Comparison of ENCODE assay signal across 24 cellular contexts in the genomic region with DNA sequence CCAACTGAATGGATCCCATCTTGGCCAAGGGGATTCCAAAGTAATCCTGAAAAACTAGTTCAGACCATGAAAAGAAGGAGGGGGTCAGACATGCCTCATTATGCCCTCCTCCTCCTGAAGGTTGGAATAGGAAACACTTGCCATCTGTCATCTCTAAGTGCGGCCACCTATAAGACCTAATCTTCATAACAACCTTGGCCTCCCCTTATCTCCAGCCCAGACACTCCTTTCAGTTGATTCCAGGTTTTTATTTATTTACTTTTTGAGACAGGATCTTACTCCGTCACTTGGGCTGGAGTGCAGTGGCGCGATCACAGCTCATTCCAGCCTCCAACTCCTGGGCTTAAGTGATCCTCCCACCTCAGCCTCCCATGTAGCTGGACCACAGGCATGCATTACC.
"Had no signal": no experiment of that assay in that cellular context is flagged by ENCODE, and none has a peak within 500 bp of the region (broad histone marks: within the 10 kb centered on the region; RNA-seq: fewer than 3 reads in every experiment).

No MANE protein-coding gene starts in this region.

- H3K9me3 ChIP-seq: pancreas, testis, upper lobe of right lung had no signal

- H3K36me3 ChIP-seq: WERI-Rb-1 had no signal

- H3K27me3 ChIP-seq: cardiac muscle cell, foreskin keratinocyte, pancreas, testis, upper lobe of right lung had no signal

- ATAC-seq: activated CD8-positive, alpha-beta memory T cell treated with anti-CD3 and anti-CD28 coated beads, Interleukin-2, amount 10 ng/mL, durations not matched to agents 7 days and 5 days; activated CD8-positive, alpha-beta T cell treated with anti-CD3 and anti-CD28 coated beads for 36 hours; activated naive CD8-positive, alpha-beta T cell treated with anti-CD3 and anti-CD28 coated beads, Interleukin-2, amount 50 U/mL, for 24 hours; foreskin keratinocyte; pancreas; stimulated activated naive B cell treated with anti-CD40 and anti-IgM and Interleukin-4, amounts not matched to agents 10 μg/mL and 1 μg/mL and 100 μg/mL, for 72 hours; T-cell; upper lobe of right lung had no signal

- DNase-seq: activated CD4-positive, alpha-beta T cell treated with anti-CD3 and anti-CD28 coated beads, Interleukin-2, amount 10 ng/mL, durations not matched to agents 7 days and 5 days; activated CD4-positive, CD25-positive, alpha-beta regulatory T cell treated with anti-CD3 and anti-CD28 coated beads, Interleukin-2, amount 50 U/mL, for 72 hours; activated CD8-positive, alpha-beta memory T cell treated with anti-CD3 and anti-CD28 coated beads, Interleukin-2, amount 10 ng/mL, durations not matched to agents 7 days and 5 days; activated CD8-positive, alpha-beta T cell treated with anti-CD3 and anti-CD28 coated beads for 36 hours; activated gamma-delta T cell; activated naive CD4-positive, alpha-beta T cell treated with anti-CD3 and anti-CD28 coated beads, Interleukin-2, amount 50 U/mL, for 16 hours; activated naive CD8-positive, alpha-beta T cell treated with anti-CD3 and anti-CD28 coated beads, Interleukin-2, amount 50 U/mL, for 24 hours; activated T-cell treated with anti-CD3 and anti-CD28 coated beads for 4 hours; dermis blood vessel endothelial cell; effector CD8-positive, alpha-beta T cell; erythroblast; foreskin keratinocyte; hippocampal formation; kidney glomerular epithelial cell; nephron progenitor cell; pancreas; stimulated activated CD4-positive, alpha-beta T cell treated with anti-CD3 and anti-CD28 coated beads, Interleukin-2, amount 100 ng/mL, for 24 hours; stimulated activated naive B cell treated with anti-CD40 and anti-IgM and Interleukin-4, amounts not matched to agents 10 μg/mL and 1 μg/mL and 100 μg/mL, for 72 hours; T-cell; testis; upper lobe of right lung; WERI-Rb-1 had no signal

- H3K4me1 ChIP-seq: foreskin keratinocyte, pancreas had no signal

- H3K4me3 ChIP-seq: cardiac muscle cell, pancreas, skin epidermis, testis, upper lobe of right lung had no signal

- H3K27ac ChIP-seq: cardiac muscle cell, foreskin keratinocyte, pancreas, testis, upper lobe of right lung, WERI-Rb-1 had no signal
